In genomic region chr12:80178846-80179245, GRCh38 we compare ENCODE assay signal across 12 cellular contexts.
DNase-seq lines count a peak whose midpoint lies in the region; ATAC-seq and TF ChIP-seq lines count a peak whose summit lies in the region.
"Had no signal": no experiment of that assay in that cellular context is flagged by ENCODE, and none has a peak within 500 bp of the region (broad histone marks: within the 10 kb centered on the region; RNA-seq: fewer than 3 reads in every experiment).

No MANE protein-coding gene starts in this region.

- peak overlapping the region; percentile 17 for H3K27ac Mint-ChIP-seq in activated CD8-positive, alpha-beta T cell treated with anti-CD3 and anti-CD28 coated beads, Interleukin-2, amount 10 ng/mL, durations not matched to agents 7 days and 5 days
- no peak overlapping the region for H3K27ac Mint-ChIP-seq in CD4-positive, alpha-beta memory T cell

- ATAC-seq in GM18861 (IDR thresholded peaks at IDR 0.05; ENCODE audit: unreplicated experiment) (peak; percentile 79), GM21447 (IDR thresholded peaks at IDR 0.05; ENCODE audit: unreplicated experiment) (peak; percentile 89), HG03103 (IDR thresholded peaks at IDR 0.05; ENCODE audit: low read depth, unreplicated experiment) (peak; percentile 79)
- no peak for ATAC-seq in activated CD8-positive, alpha-beta T cell treated with anti-CD3 and anti-CD28 coated beads, Interleukin-2, amount 10 ng/mL, durations not matched to agents 7 days and 5 days
- ATAC-seq: PC-3 had no signal

- H3K4me1 Mint-ChIP-seq in activated CD8-positive, alpha-beta T cell treated with anti-CD3 and anti-CD28 coated beads, Interleukin-2, amount 10 ng/mL, durations not matched to agents 7 days and 5 days (ENCODE audit: low read depth) = peaks cover 12% of the 10 kb centered on the region
- peaks cover 0 to 4% (median under 1%) of the 10 kb centered on the region in 4 donors for H3K4me1 Mint-ChIP-seq in CD4-positive, alpha-beta memory T cell

- POLR2A ChIA-PET in activated CD8-positive, alpha-beta T cell treated with anti-CD3 and anti-CD28 coated beads, Interleukin-2, amount 10 ng/mL, durations not matched to agents 7 days and 5 days (lab: Charles Lee) = no interaction called here
- POLR2A ChIA-PET in CD4-positive, alpha-beta memory T cell (lab: Charles Lee; ENCODE audit: partially characterized antibody) = no interaction called here
- POLR2A ChIA-PET in RWPE1 (lab: Yijun Ruan, JAX; ENCODE audit: low non-redundant PET) = no interaction called here

- H3K4me3 Mint-ChIP-seq in activated CD8-positive, alpha-beta T cell treated with anti-CD3 and anti-CD28 coated beads, Interleukin-2, amount 10 ng/mL, durations not matched to agents 7 days and 5 days = no peak overlapping the region
- H3K4me3 Mint-ChIP-seq in CD4-positive, alpha-beta memory T cell = no peak overlapping the region

- H3K36me3 Mint-ChIP-seq in activated CD8-positive, alpha-beta T cell treated with anti-CD3 and anti-CD28 coated beads, Interleukin-2, amount 10 ng/mL, durations not matched to agents 7 days and 5 days (ENCODE audit: low read depth) = no peaks in the 10 kb centered on the region
- H3K36me3 Mint-ChIP-seq in CD4-positive, alpha-beta memory T cell = no peaks in the 10 kb centered on the region

- no peaks in the 10 kb centered on the region for H3K4me1 ChIP-seq in CD4-positive, alpha-beta memory T cell (ENCODE audit: insufficient read depth, low read length)
- H3K4me1 ChIP-seq: vagina had no signal

- peak; percentile 22 for DNase-seq in activated CD8-positive, alpha-beta T cell treated with anti-CD3 and anti-CD28 coated beads, Interleukin-2, amount 10 ng/mL, durations not matched to agents 7 days and 5 days
- DNase-seq in COLO829 (ENCODE audit: low spot score) (no peak), RWPE1 (ENCODE audit: low spot score) (no peak)
- DNase-seq in CD4-positive, alpha-beta memory T cell = no peak
- no peak for DNase-seq in central memory CD4-positive, alpha-beta T cell
- DNase-seq: activated CD4-positive, alpha-beta T cell treated with anti-CD3 and anti-CD28 coated beads, Interleukin-2, amount 50 U/mL, for 1 hour; NCI-H1436; PC-3 had no signal

- H3K9me3 Mint-ChIP-seq in activated CD8-positive, alpha-beta T cell treated with anti-CD3 and anti-CD28 coated beads, Interleukin-2, amount 10 ng/mL, durations not matched to agents 7 days and 5 days (ENCODE audit: insufficient read depth) = no peaks in the 10 kb centered on the region
- no peaks in the 10 kb centered on the region for H3K9me3 Mint-ChIP-seq in CD4-positive, alpha-beta memory T cell

- no peaks in the 10 kb centered on the region for H3K9me3 ChIP-seq in CD4-positive, alpha-beta memory T cell (ENCODE audit: control insufficient read depth in 1 of 2, low read length in 2 of 2)
- H3K9me3 ChIP-seq: vagina had no signal

- H3K27me3 Mint-ChIP-seq in activated CD8-positive, alpha-beta T cell treated with anti-CD3 and anti-CD28 coated beads, Interleukin-2, amount 10 ng/mL, durations not matched to agents 7 days and 5 days (ENCODE audit: low read depth) = peaks cover 5% of the 10 kb centered on the region
- H3K27me3 Mint-ChIP-seq in CD4-positive, alpha-beta memory T cell = peaks cover 0 to 2% of the 10 kb centered on the region in 2 donors

- H3K27ac ChIP-seq in CD4-positive, alpha-beta memory T cell (ENCODE audit: low read depth, low read length) = no peak overlapping the region
- no peak overlapping the region for H3K27ac ChIP-seq in RWPE1
- H3K27ac ChIP-seq: vagina had no signal

- CTCF ChIA-PET in activated CD8-positive, alpha-beta T cell treated with anti-CD3 and anti-CD28 coated beads, Interleukin-2, amount 10 ng/mL, durations not matched to agents 7 days and 5 days (lab: Charles Lee) = interaction anchor here (2.3 kb wide), 1 partner anchor 8 kb away, joined by 8 read pairs; no protein-coding TSS in a partner anchor
- CTCF ChIA-PET in CD4-positive, alpha-beta memory T cell (lab: Charles Lee; ENCODE audit: partially characterized antibody) = interaction anchor here (1.6 kb wide), 1 partner anchor 8 kb away, joined by 8 read pairs; no protein-coding TSS in a partner anchor
- CTCF ChIA-PET in RWPE1 (lab: Yijun Ruan, JAX) = interaction anchor here (0.6 to 0.7 kb wide), 2 partner anchors 343 to 773 kb away, joined by 3 to 5 read pairs; no protein-coding TSS in a partner anchor

- H3K27me3 ChIP-seq in CD4-positive, alpha-beta memory T cell (ENCODE audit: insufficient read depth, low read length) = no peaks in the 10 kb centered on the region
- H3K27me3 ChIP-seq: vagina had no signal

- intact Hi-C loops in CD4-positive, alpha-beta memory T cell (cut with micrococcal nuclease) = no loop called here

- no peak overlapping the region for H3K4me3 ChIP-seq in CD4-positive, alpha-beta memory T cell (ENCODE audit: low read length in 2 of 2)
- H3K4me3 ChIP-seq: vagina had no signal

- no peak for TF ChIP-seq CTCF in RWPE1 (conservative IDR thresholded peaks at IDR 0.05; ENCODE audit: low read depth)

- H3K36me3 ChIP-seq in CD4-positive, alpha-beta memory T cell (ENCODE audit: insufficient read depth, low read length) = no peaks in the 10 kb centered on the region
- H3K36me3 ChIP-seq: vagina had no signal
